1 cellular context compared by ENCODE assay signal in genomic region chr2:178193496-178193822, GRCh38.
A peak's percentile ranks its signal among the peaks of the same experiment; 100 is the strongest.
TF ChIP-seq lines count a peak whose summit lies in the region.

No MANE protein-coding gene starts in this region.

TF ChIP-seq in HepG2, 621 proteins besides CTCF, POLR2A, EP300 and RAD21 (continued from another document and continues in another):
- TF ChIP-seq UBTF (CRISPR knock-in tag; IDR thresholded peaks at IDR 0.05) (no peak; the same call in 1 of the 2 replicates), ZNF264 (CRISPR knock-in tag; IDR thresholded peaks at IDR 0.05) (peak; percentile 45; the same call in 1 of the 2 replicates), ZNF570 (CRISPR knock-in tag; IDR thresholded peaks at IDR 0.05; ENCODE audit: borderline replicate concordance) (no peak), HDAC2 (CRISPR knock-in tag; IDR thresholded peaks at IDR 0.05) (peak; percentile 92), GTF3A (CRISPR knock-in tag; conservative IDR thresholded peaks at IDR 0.05) (no peak), BRCA1 (CRISPR knock-in tag; IDR thresholded peaks at IDR 0.05) (no peak), ZNF879 (CRISPR knock-in tag; IDR thresholded peaks at IDR 0.05) (no peak), BHLHE40 (IDR thresholded peaks at IDR 0.05; ENCODE audit: low read length) (no peak), ZNF292 (CRISPR knock-in tag; IDR thresholded peaks at IDR 0.05; ENCODE audit: borderline replicate concordance, low read depth) (no peak), POLR2AphosphoS2 (IDR thresholded peaks at IDR 0.05; ENCODE audit: low read depth, low read length) (no peak), ZNF775 (CRISPR knock-in tag; IDR thresholded peaks at IDR 0.05; ENCODE audit: borderline replicate concordance) (no peak), ZNF468 (CRISPR knock-in tag; IDR thresholded peaks at IDR 0.05) (no peak), ZNF350 (CRISPR knock-in tag; IDR thresholded peaks at IDR 0.05; ENCODE audit: borderline replicate concordance, low read depth) (peak; percentile 48; the same call in 1 of the 2 replicates), JUND (CRISPR knock-in tag; IDR thresholded peaks at IDR 0.05) (peak; percentile 55; the same call in 1 of the 2 replicates), DBP (CRISPR knock-in tag; IDR thresholded peaks at IDR 0.05; ENCODE audit: not compliant biosample characterization) (no peak), PAF1 (CRISPR knock-in tag; IDR thresholded peaks at IDR 0.05) (no peak), TARDBP (CRISPR knock-in tag; IDR thresholded peaks at IDR 0.05) (peak; percentile 90; the same call in 1 of the 2 replicates), ZNF326 (CRISPR knock-in tag; IDR thresholded peaks at IDR 0.05; ENCODE audit: borderline replicate concordance) (no peak), NCOR1 (IDR thresholded peaks at IDR 0.05; ENCODE audit: borderline replicate concordance, low read length) (peak; percentile 68), ZNF772 (CRISPR knock-in tag; IDR thresholded peaks at IDR 0.05) (0 out of 2 replicates have a peak, but pooled peaks have one; percentile 54), ZNF207 (IDR thresholded peaks at IDR 0.05; ENCODE audit: borderline replicate concordance) (no peak), ZNF781 (CRISPR knock-in tag; IDR thresholded peaks at IDR 0.05; ENCODE audit: borderline replicate concordance, not compliant biosample characterization) (no peak), ZBTB21 (CRISPR knock-in tag; IDR thresholded peaks at IDR 0.05) (no peak), THYN1 (CRISPR knock-in tag; IDR thresholded peaks at IDR 0.05; ENCODE audit: borderline replicate concordance, low read depth) (no peak), ATF6 (CRISPR knock-in tag; conservative IDR thresholded peaks at IDR 0.05) (no peak), SIN3A (IDR thresholded peaks at IDR 0.05; ENCODE audit: borderline replicate concordance, low read depth, low read length) (no peak), JDP2 (CRISPR knock-in tag; IDR thresholded peaks at IDR 0.05; ENCODE audit: borderline replicate concordance) (peak; percentile 90; the same call in 1 of the 2 replicates), SMAD1 (CRISPR knock-in tag; IDR thresholded peaks at IDR 0.05; ENCODE audit: borderline replicate concordance, low read depth) (no peak), SNAPC2 (CRISPR knock-in tag; IDR thresholded peaks at IDR 0.05) (0 out of 2 replicates have a peak, but pooled peaks have one; percentile 67), ZFP62 (CRISPR knock-in tag; IDR thresholded peaks at IDR 0.05) (no peak), ZNF589 (CRISPR knock-in tag; conservative IDR thresholded peaks at IDR 0.05) (peak; percentile 88; the same call in 1 of the 2 replicates), ZNF576 (CRISPR knock-in tag; IDR thresholded peaks at IDR 0.05) (no peak), IRF9 (CRISPR knock-in tag; IDR thresholded peaks at IDR 0.05; ENCODE audit: borderline replicate concordance) (no peak), ZNF567 (CRISPR knock-in tag; IDR thresholded peaks at IDR 0.05; ENCODE audit: borderline replicate concordance) (no peak), NR1H2 (CRISPR knock-in tag; IDR thresholded peaks at IDR 0.05; ENCODE audit: borderline replicate concordance, low read depth) (no peak), RCOR2 (CRISPR knock-in tag; IDR thresholded peaks at IDR 0.05) (no peak; the same call in 1 of the 2 replicates), NBN (conservative IDR thresholded peaks at IDR 0.05) (no peak)
- TF ChIP-seq, protein P1, sequence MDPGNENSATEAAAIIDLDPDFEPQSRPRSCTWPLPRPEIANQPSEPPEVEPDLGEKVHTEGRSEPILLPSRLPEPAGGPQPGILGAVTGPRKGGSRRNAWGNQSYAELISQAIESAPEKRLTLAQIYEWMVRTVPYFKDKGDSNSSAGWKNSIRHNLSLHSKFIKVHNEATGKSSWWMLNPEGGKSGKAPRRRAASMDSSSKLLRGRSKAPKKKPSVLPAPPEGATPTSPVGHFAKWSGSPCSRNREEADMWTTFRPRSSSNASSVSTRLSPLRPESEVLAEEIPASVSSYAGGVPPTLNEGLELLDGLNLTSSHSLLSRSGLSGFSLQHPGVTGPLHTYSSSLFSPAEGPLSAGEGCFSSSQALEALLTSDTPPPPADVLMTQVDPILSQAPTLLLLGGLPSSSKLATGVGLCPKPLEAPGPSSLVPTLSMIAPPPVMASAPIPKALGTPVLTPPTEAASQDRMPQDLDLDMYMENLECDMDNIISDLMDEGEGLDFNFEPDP (CRISPR knock-in tag; conservative IDR thresholded peaks at IDR 0.05): no peak
- TF ChIP-seq, protein P2, sequence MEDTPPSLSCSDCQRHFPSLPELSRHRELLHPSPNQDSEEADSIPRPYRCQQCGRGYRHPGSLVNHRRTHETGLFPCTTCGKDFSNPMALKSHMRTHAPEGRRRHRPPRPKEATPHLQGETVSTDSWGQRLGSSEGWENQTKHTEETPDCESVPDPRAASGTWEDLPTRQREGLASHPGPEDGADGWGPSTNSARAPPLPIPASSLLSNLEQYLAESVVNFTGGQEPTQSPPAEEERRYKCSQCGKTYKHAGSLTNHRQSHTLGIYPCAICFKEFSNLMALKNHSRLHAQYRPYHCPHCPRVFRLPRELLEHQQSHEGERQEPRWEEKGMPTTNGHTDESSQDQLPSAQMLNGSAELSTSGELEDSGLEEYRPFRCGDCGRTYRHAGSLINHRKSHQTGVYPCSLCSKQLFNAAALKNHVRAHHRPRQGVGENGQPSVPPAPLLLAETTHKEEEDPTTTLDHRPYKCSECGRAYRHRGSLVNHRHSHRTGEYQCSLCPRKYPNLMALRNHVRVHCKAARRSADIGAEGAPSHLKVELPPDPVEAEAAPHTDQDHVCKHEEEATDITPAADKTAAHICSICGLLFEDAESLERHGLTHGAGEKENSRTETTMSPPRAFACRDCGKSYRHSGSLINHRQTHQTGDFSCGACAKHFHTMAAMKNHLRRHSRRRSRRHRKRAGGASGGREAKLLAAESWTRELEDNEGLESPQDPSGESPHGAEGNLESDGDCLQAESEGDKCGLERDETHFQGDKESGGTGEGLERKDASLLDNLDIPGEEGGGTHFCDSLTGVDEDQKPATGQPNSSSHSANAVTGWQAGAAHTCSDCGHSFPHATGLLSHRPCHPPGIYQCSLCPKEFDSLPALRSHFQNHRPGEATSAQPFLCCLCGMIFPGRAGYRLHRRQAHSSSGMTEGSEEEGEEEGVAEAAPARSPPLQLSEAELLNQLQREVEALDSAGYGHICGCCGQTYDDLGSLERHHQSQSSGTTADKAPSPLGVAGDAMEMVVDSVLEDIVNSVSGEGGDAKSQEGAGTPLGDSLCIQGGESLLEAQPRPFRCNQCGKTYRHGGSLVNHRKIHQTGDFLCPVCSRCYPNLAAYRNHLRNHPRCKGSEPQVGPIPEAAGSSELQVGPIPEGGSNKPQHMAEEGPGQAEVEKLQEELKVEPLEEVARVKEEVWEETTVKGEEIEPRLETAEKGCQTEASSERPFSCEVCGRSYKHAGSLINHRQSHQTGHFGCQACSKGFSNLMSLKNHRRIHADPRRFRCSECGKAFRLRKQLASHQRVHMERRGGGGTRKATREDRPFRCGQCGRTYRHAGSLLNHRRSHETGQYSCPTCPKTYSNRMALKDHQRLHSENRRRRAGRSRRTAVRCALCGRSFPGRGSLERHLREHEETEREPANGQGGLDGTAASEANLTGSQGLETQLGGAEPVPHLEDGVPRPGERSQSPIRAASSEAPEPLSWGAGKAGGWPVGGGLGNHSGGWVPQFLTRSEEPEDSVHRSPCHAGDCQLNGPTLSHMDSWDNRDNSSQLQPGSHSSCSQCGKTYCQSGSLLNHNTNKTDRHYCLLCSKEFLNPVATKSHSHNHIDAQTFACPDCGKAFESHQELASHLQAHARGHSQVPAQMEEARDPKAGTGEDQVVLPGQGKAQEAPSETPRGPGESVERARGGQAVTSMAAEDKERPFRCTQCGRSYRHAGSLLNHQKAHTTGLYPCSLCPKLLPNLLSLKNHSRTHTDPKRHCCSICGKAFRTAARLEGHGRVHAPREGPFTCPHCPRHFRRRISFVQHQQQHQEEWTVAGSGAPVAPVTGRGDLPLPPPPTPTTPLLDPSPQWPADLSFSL (CRISPR knock-in tag; IDR thresholded peaks at IDR 0.05): no peak
- TF ChIP-seq, protein P3, sequence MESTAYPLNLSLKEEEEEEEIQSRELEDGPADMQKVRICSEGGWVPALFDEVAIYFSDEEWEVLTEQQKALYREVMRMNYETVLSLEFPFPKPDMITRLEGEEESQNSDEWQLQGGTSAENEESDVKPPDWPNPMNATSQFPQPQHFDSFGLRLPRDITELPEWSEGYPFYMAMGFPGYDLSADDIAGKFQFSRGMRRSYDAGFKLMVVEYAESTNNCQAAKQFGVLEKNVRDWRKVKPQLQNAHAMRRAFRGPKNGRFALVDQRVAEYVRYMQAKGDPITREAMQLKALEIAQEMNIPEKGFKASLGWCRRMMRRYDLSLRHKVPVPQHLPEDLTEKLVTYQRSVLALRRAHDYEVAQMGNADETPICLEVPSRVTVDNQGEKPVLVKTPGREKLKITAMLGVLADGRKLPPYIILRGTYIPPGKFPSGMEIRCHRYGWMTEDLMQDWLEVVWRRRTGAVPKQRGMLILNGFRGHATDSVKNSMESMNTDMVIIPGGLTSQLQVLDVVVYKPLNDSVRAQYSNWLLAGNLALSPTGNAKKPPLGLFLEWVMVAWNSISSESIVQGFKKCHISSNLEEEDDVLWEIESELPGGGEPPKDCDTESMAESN (CRISPR knock-in tag; conservative IDR thresholded peaks at IDR 0.05): no peak
- TF ChIP-seq, protein P4, sequence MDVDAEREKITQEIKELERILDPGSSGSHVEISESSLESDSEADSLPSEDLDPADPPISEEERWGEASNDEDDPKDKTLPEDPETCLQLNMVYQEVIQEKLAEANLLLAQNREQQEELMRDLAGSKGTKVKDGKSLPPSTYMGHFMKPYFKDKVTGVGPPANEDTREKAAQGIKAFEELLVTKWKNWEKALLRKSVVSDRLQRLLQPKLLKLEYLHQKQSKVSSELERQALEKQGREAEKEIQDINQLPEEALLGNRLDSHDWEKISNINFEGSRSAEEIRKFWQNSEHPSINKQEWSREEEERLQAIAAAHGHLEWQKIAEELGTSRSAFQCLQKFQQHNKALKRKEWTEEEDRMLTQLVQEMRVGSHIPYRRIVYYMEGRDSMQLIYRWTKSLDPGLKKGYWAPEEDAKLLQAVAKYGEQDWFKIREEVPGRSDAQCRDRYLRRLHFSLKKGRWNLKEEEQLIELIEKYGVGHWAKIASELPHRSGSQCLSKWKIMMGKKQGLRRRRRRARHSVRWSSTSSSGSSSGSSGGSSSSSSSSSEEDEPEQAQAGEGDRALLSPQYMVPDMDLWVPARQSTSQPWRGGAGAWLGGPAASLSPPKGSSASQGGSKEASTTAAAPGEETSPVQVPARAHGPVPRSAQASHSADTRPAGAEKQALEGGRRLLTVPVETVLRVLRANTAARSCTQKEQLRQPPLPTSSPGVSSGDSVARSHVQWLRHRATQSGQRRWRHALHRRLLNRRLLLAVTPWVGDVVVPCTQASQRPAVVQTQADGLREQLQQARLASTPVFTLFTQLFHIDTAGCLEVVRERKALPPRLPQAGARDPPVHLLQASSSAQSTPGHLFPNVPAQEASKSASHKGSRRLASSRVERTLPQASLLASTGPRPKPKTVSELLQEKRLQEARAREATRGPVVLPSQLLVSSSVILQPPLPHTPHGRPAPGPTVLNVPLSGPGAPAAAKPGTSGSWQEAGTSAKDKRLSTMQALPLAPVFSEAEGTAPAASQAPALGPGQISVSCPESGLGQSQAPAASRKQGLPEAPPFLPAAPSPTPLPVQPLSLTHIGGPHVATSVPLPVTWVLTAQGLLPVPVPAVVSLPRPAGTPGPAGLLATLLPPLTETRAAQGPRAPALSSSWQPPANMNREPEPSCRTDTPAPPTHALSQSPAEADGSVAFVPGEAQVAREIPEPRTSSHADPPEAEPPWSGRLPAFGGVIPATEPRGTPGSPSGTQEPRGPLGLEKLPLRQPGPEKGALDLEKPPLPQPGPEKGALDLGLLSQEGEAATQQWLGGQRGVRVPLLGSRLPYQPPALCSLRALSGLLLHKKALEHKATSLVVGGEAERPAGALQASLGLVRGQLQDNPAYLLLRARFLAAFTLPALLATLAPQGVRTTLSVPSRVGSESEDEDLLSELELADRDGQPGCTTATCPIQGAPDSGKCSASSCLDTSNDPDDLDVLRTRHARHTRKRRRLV (CRISPR knock-in tag; IDR thresholded peaks at IDR 0.05): no peak
